Comparison of ENCODE assay signal across 1 cellular context in the genomic region with DNA sequence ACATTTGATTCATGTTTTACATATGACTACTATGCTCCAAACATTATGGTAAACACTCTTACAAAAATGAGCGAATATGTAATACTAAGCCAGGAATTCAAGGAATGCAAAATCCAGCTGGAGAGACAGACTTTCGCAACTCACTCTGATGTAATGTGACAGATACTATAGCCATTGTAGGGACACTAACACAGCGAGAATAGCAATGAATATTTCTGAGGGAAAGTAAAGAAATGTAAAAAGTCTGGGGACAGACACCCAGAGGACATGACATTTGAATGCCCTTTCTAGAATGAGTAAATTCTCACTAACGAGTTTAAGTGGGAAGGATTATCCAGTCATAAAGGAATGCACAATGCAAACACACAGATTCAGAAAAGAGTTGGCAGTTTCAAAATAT.
TF ChIP-seq lines count a peak whose summit lies in the region.

No MANE protein-coding gene starts in this region.

TF ChIP-seq in SK-N-SH, 30 proteins besides CTCF, POLR2A, EP300 and RAD21 (continued from another document):
- TF ChIP-seq, protein P1, sequence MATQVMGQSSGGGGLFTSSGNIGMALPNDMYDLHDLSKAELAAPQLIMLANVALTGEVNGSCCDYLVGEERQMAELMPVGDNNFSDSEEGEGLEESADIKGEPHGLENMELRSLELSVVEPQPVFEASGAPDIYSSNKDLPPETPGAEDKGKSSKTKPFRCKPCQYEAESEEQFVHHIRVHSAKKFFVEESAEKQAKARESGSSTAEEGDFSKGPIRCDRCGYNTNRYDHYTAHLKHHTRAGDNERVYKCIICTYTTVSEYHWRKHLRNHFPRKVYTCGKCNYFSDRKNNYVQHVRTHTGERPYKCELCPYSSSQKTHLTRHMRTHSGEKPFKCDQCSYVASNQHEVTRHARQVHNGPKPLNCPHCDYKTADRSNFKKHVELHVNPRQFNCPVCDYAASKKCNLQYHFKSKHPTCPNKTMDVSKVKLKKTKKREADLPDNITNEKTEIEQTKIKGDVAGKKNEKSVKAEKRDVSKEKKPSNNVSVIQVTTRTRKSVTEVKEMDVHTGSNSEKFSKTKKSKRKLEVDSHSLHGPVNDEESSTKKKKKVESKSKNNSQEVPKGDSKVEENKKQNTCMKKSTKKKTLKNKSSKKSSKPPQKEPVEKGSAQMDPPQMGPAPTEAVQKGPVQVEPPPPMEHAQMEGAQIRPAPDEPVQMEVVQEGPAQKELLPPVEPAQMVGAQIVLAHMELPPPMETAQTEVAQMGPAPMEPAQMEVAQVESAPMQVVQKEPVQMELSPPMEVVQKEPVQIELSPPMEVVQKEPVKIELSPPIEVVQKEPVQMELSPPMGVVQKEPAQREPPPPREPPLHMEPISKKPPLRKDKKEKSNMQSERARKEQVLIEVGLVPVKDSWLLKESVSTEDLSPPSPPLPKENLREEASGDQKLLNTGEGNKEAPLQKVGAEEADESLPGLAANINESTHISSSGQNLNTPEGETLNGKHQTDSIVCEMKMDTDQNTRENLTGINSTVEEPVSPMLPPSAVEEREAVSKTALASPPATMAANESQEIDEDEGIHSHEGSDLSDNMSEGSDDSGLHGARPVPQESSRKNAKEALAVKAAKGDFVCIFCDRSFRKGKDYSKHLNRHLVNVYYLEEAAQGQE (IDR thresholded peaks at IDR 0.05; ENCODE audit: low read depth, low read length), result no peak
- TF ChIP-seq TAF1 (IDR thresholded peaks at IDR 0.05; ENCODE audit: borderline replicate concordance, low read depth, low read length) (no peak), PBX3 (IDR thresholded peaks at IDR 0.05) (peak; percentile 94), FOXM1 (IDR thresholded peaks at IDR 0.05; ENCODE audit: low read depth) (no peak), RFX5 (IDR thresholded peaks at IDR 0.05; ENCODE audit: low read length) (no peak), TEAD4 (IDR thresholded peaks at IDR 0.05; ENCODE audit: borderline replicate concordance, insufficient read depth) (peak; percentile 96), MXI1 (IDR thresholded peaks at IDR 0.05; ENCODE audit: low read depth, low read length) (no peak), ZBTB33 (IDR thresholded peaks at IDR 0.05; ENCODE audit: borderline replicate concordance, low read depth) (no peak), EZH2phosphoT487 (IDR thresholded peaks at IDR 0.05; ENCODE audit: borderline replicate concordance, low read depth) (no peak), GATA2 (CRISPR knock-in tag; IDR thresholded peaks at IDR 0.05) (no peak), YY1 (IDR thresholded peaks at IDR 0.05; ENCODE audit: low read depth) (no peak), JUND (IDR thresholded peaks at IDR 0.05) (peak; percentile 78), FOSL2 (IDR thresholded peaks at IDR 0.05; ENCODE audit: borderline replicate concordance, low read depth) (peak; percentile 11; the same call in 1 of the 2 replicates), IRF3 (IDR thresholded peaks at IDR 0.05; ENCODE audit: low read depth, low read length) (no peak), TCF12 (IDR thresholded peaks at IDR 0.05) (peak; percentile 88), SMC3 (IDR thresholded peaks at IDR 0.05; ENCODE audit: low read depth, low read length) (no peak), POLR2AphosphoS5 (IDR thresholded peaks at IDR 0.05; ENCODE audit: low read depth, low read length) (peak; percentile 39; the same call in 1 of the 2 replicates), RXRA (IDR thresholded peaks at IDR 0.05; ENCODE audit: borderline replicate concordance, low read depth) (no peak; the same call in 1 of the 2 replicates), USF2 (IDR thresholded peaks at IDR 0.05; ENCODE audit: borderline replicate concordance, low read depth, low read length) (no peak), FOXJ3 (CRISPR knock-in tag; IDR thresholded peaks at IDR 0.05) (no peak), NRF1 (IDR thresholded peaks at IDR 0.05; ENCODE audit: low read depth, low read length) (no peak), NFIC (IDR thresholded peaks at IDR 0.05; ENCODE audit: borderline replicate concordance) (peak; percentile 56; the same call in 1 of the 2 replicates), ELF1 (IDR thresholded peaks at IDR 0.05) (no peak), GABPA (IDR thresholded peaks at IDR 0.05; ENCODE audit: low read depth) (no peak), SIN3A (IDR thresholded peaks at IDR 0.05; ENCODE audit: borderline replicate concordance, low read depth, low read length) (no peak), CHD2 (IDR thresholded peaks at IDR 0.05; ENCODE audit: low read length, partially characterized antibody) (no peak), RCOR1 (IDR thresholded peaks at IDR 0.05; ENCODE audit: low read length) (no peak)
